Comparison of ENCODE assay signal across 12 cellular contexts in genomic region chr6:45920819-45921511, GRCh38.
DNase-seq lines count a peak whose midpoint lies in the region; ATAC-seq and TF ChIP-seq lines count a peak whose summit lies in the region.
"Had no signal": no experiment of that assay in that cellular context is flagged by ENCODE, and none has a peak within 500 bp of the region (broad histone marks: within the 10 kb centered on the region; RNA-seq: fewer than 3 reads in every experiment).

No MANE protein-coding gene starts in this region.

- peaks cover 41% of the 10 kb centered on the region for H3K4me1 Mint-ChIP-seq in activated CD4-positive, alpha-beta T cell treated with anti-CD3 and anti-CD28 coated beads, Interleukin-2, amount 10 ng/mL, durations not matched to agents 24 days and 14 days
- peaks cover 8% of the 10 kb centered on the region for H3K4me1 Mint-ChIP-seq in endodermal cell

- 86% methylated on average over 3 to 5 of the region's 5 CpGs for WGBS in endodermal cell (ENCODE audit: insufficient coverage in 1 of 2, insufficient read length in 1 of 2), 2 experiments

- H3K9me3 Mint-ChIP-seq in activated CD4-positive, alpha-beta T cell treated with anti-CD3 and anti-CD28 coated beads, Interleukin-2, amount 10 ng/mL, durations not matched to agents 24 days and 14 days, result peaks cover 5% of the 10 kb centered on the region
- no peaks in the 10 kb centered on the region for H3K9me3 Mint-ChIP-seq in endodermal cell
- H3K9me3 Mint-ChIP-seq: IgD-negative memory B cell had no signal

- no peaks in the 10 kb centered on the region for H3K4me1 ChIP-seq in endodermal cell (ENCODE audit: control insufficient read depth, insufficient read depth, low read length)

- H3K9ac ChIP-seq in endodermal cell (ENCODE audit: extremely low read depth, low read length, poor library complexity, severe bottlenecking), result no peak overlapping the region

- H3K4me3 ChIP-seq in endodermal cell (ENCODE audit: low read length), result no peak overlapping the region
- H3K4me3 ChIP-seq: psoas muscle had no signal

- in situ Hi-C loops in ACHN (cut with HindIII; ENCODE audit: low pct_ligation_motif_present, low pct_unique_long_range_greater_than_20kb, low sequenced_read_pairs), result no loop called here

- peaks cover 8% of the 10 kb centered on the region for H3K27me3 ChIP-seq in endodermal cell (ENCODE audit: control insufficient read depth, insufficient read depth, low read length, poor library complexity, severe bottlenecking)

- H3K27ac Mint-ChIP-seq in activated CD4-positive, alpha-beta T cell treated with anti-CD3 and anti-CD28 coated beads, Interleukin-2, amount 10 ng/mL, durations not matched to agents 24 days and 14 days, result peak overlapping the region; percentile 84
- H3K27ac Mint-ChIP-seq in endodermal cell, result no peak overlapping the region
- H3K27ac Mint-ChIP-seq: IgD-negative memory B cell had no signal

- intact Hi-C loops in activated CD4-positive, alpha-beta T cell treated with anti-CD3 and anti-CD28 coated beads, Interleukin-2, amount 10 ng/mL, durations not matched to agents 24 days and 14 days (cut with micrococcal nuclease), result loop anchor here (1.0 to 10.0 kb wide), 9 partner anchors 98 to 1279 kb away; no protein-coding TSS in a partner anchor

- no peaks in the 10 kb centered on the region for H3K27me3 Mint-ChIP-seq in activated CD4-positive, alpha-beta T cell treated with anti-CD3 and anti-CD28 coated beads, Interleukin-2, amount 10 ng/mL, durations not matched to agents 24 days and 14 days
- peaks cover 12% of the 10 kb centered on the region for H3K27me3 Mint-ChIP-seq in endodermal cell (ENCODE audit: insufficient read depth)
- H3K27me3 Mint-ChIP-seq: IgD-negative memory B cell had no signal

- H3K4me3 Mint-ChIP-seq in activated CD4-positive, alpha-beta T cell treated with anti-CD3 and anti-CD28 coated beads, Interleukin-2, amount 10 ng/mL, durations not matched to agents 24 days and 14 days, result peak overlapping the region; percentile 30
- H3K4me3 Mint-ChIP-seq in endodermal cell, result no peak overlapping the region
- H3K4me3 Mint-ChIP-seq: IgD-negative memory B cell had no signal

- ATAC-seq in GM21447 (IDR thresholded peaks at IDR 0.05; ENCODE audit: unreplicated experiment), result peak; percentile 50
- ATAC-seq in HG03159 (IDR thresholded peaks at IDR 0.05; ENCODE audit: unreplicated experiment), result peak; percentile 64

- TF ChIP-seq CTCF in endodermal cell (conservative IDR thresholded peaks at IDR 0.05), result no peak

- no peak overlapping the region for H3K27ac ChIP-seq in endodermal cell (ENCODE audit: low read depth, low read length)
- H3K27ac ChIP-seq: psoas muscle had no signal

- DNase-seq in activated CD4-positive, alpha-beta T cell treated with anti-CD3 and anti-CD28 coated beads, Interleukin-2, amount 10 ng/mL, durations not matched to agents 24 days and 14 days, result no peak
- DNase-seq in activated CD4-positive, alpha-beta T cell treated with anti-CD3 and anti-CD28 coated beads, Interleukin-2, amount 50 U/mL, for 4 hours, result no peak
- DNase-seq in endodermal cell (peak; percentile 21), ACHN (no peak), H4 (ENCODE audit: low spot score) (no peak), nucleus accumbens (lab: John Stamatoyannopoulos, UW) (no peak)
- DNase-seq: left cardiac atrium, NCI-H446 treated with DMSO at 0.1 percent for 48 hours had no signal

- no peaks in the 10 kb centered on the region for H3K36me3 Mint-ChIP-seq in activated CD4-positive, alpha-beta T cell treated with anti-CD3 and anti-CD28 coated beads, Interleukin-2, amount 10 ng/mL, durations not matched to agents 24 days and 14 days (ENCODE audit: low read depth)
- H3K36me3 Mint-ChIP-seq in endodermal cell (ENCODE audit: low read depth), result no peaks in the 10 kb centered on the region

- H3K9me3 ChIP-seq in endodermal cell (ENCODE audit: control insufficient read depth, low read length), result no peaks in the 10 kb centered on the region
- H3K9me3 ChIP-seq: psoas muscle had no signal

- H3K36me3 ChIP-seq in endodermal cell (ENCODE audit: control insufficient read depth, insufficient read depth, low read length), result no peaks in the 10 kb centered on the region
